In genomic region chr11:69101100-69101791, GRCh38 we compare ENCODE assay signal across 1 cellular context.
TF ChIP-seq lines count a peak whose summit lies in the region.

No MANE protein-coding gene starts in this region.

TF ChIP-seq in HepG2, 621 proteins besides CTCF, POLR2A, EP300 and RAD21 (continues in another document):
- TF ChIP-seq HMGXB4 (CRISPR knock-in tag; IDR thresholded peaks at IDR 0.05; ENCODE audit: borderline replicate concordance in 1 of 2, low read depth in 1 of 2) (peak in 1 of 2 experiments; percentile 28; a peak in 1 of 4 replicates), ZFY (CRISPR knock-in tag; IDR thresholded peaks at IDR 0.05) (peak; percentile 25; the same call in 1 of the 2 replicates), AHR (CRISPR knock-in tag; IDR thresholded peaks at IDR 0.05) (peak; percentile 29; the same call in 1 of the 2 replicates), HNRNPL (IDR thresholded peaks at IDR 0.05; ENCODE audit: low read depth, low read length) (peak; percentile 72; the same call in 1 of the 2 replicates), ZNF230 (CRISPR knock-in tag; IDR thresholded peaks at IDR 0.05) (no peak), ATF7 (IDR thresholded peaks at IDR 0.05) (peak; percentile 98), ATF7 (CRISPR knock-in tag; IDR thresholded peaks at IDR 0.05) (no peak), GABPB1 (CRISPR knock-in tag; IDR thresholded peaks at IDR 0.05) (peak; percentile 36; the same call in 1 of the 2 replicates), ISL2 (CRISPR knock-in tag; IDR thresholded peaks at IDR 0.05) (0 out of 2 replicates have a peak, but pooled peaks have one; percentile 27), ZNF687 (CRISPR knock-in tag; IDR thresholded peaks at IDR 0.05) (peak; percentile 40), SMAD1 (CRISPR knock-in tag; IDR thresholded peaks at IDR 0.05; ENCODE audit: borderline replicate concordance, low read depth) (no peak), TEAD3 (CRISPR knock-in tag; optimal IDR thresholded peaks at IDR 0.05; ENCODE audit: borderline replicate concordance) (peak; percentile 32), ZNF17 (CRISPR knock-in tag; IDR thresholded peaks at IDR 0.05) (no peak), SALL2 (CRISPR knock-in tag; IDR thresholded peaks at IDR 0.05) (peak; percentile 72; the same call in 1 of the 2 replicates), STAG1 (CRISPR knock-in tag; IDR thresholded peaks at IDR 0.05) (peak; percentile 99), ATF2 (CRISPR knock-in tag; IDR thresholded peaks at IDR 0.05) (0 out of 2 replicates have a peak, but pooled peaks have one; percentile 24), BORCS8-MEF2B (CRISPR knock-in tag; IDR thresholded peaks at IDR 0.05) (peak; percentile 40; the same call in 1 of the 2 replicates), NPAS2 (CRISPR knock-in tag; IDR thresholded peaks at IDR 0.05; ENCODE audit: borderline replicate concordance) (no peak), HOXA5 (CRISPR knock-in tag; IDR thresholded peaks at IDR 0.05) (0 out of 2 replicates have a peak, but pooled peaks have one; percentile 22), ZFX (CRISPR knock-in tag; IDR thresholded peaks at IDR 0.05; ENCODE audit: low read depth) (0 out of 2 replicates have a peak, but pooled peaks have one; percentile 43), KAT2B (IDR thresholded peaks at IDR 0.05; ENCODE audit: borderline replicate concordance, low read depth, low read length) (no peak), KAT8 (CRISPR knock-in tag; IDR thresholded peaks at IDR 0.05) (no peak), PATZ1 (CRISPR knock-in tag; IDR thresholded peaks at IDR 0.05) (0 out of 2 replicates have a peak, but pooled peaks have one; percentile 15), FOXO1 (CRISPR knock-in tag; IDR thresholded peaks at IDR 0.05) (peak; percentile 13; the same call in 1 of the 2 replicates), BCL6 (CRISPR knock-in tag; IDR thresholded peaks at IDR 0.05) (0 out of 2 replicates have a peak, but pooled peaks have one; percentile 12), ZFP36 (IDR thresholded peaks at IDR 0.05; ENCODE audit: borderline replicate concordance, low read depth, low read length, partially characterized antibody) (peak; percentile 12), ZFP36L1 (CRISPR knock-in tag; IDR thresholded peaks at IDR 0.05) (no peak), THAP9 (CRISPR knock-in tag; IDR thresholded peaks at IDR 0.05; ENCODE audit: borderline replicate concordance) (peak; percentile 40; the same call in 1 of the 2 replicates), ZNF768 (CRISPR knock-in tag; IDR thresholded peaks at IDR 0.05) (peak; percentile 29; the same call in 1 of the 2 replicates), KDM2A (CRISPR knock-in tag; IDR thresholded peaks at IDR 0.05; ENCODE audit: borderline replicate concordance, low read depth) (peak; percentile 86), KDM4B (CRISPR knock-in tag; IDR thresholded peaks at IDR 0.05) (peak; percentile 65; the same call in 1 of the 2 replicates), PRDM10 (CRISPR knock-in tag; IDR thresholded peaks at IDR 0.05; ENCODE audit: low read depth) (no peak), MAX (IDR thresholded peaks at IDR 0.05) (peak; percentile 38; the same call in 1 of the 2 replicates), ZBTB33 (CRISPR knock-in tag; IDR thresholded peaks at IDR 0.05) (0 out of 2 replicates have a peak, but pooled peaks have one; percentile 13), HIC2 (CRISPR knock-in tag; IDR thresholded peaks at IDR 0.05; ENCODE audit: low read depth) (peak; percentile 56; the same call in 1 of the 2 replicates)
